8 cellular contexts compared by ENCODE assay signal in the genomic region with DNA sequence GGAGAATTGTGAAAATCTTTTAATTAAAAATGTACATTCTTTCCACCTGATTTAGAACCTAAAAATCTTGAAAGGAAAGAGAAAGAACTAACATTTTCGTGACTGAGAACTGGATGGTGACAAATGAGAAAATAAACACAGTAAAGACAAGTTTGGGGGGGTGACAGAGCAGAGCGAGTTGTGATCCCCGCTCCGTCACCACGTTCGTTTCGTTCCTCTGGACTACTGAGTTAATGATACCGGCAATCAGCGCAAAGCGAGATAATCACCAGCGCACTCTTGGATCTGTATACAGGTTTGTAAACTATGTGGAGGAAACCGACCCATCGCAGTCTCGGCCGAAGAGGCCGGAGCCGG. TPM values are rescaled to one million over a fixed set of nuclear protein-coding genes. Genes with fewer than 3 reads are reported as not detected.
DNase-seq lines count a peak whose midpoint lies in the region; ATAC-seq, FAIRE-seq and TF ChIP-seq lines count a peak whose summit lies in the region.

No MANE protein-coding gene starts in this region.

- H3K79me2 ChIP-seq in K562 (ENCODE audit: control insufficient read depth, insufficient read depth, low read length) = peaks cover 4% of the 10 kb centered on the region; the same call in 1 of the 3 replicates

- H3K4me1 Mint-ChIP-seq in activated naive CD4-positive, alpha-beta T cell treated with anti-CD3 and anti-CD28 coated beads, Interleukin-2, amount 50 U/mL, for 24 hours = peaks cover 35% of the 10 kb centered on the region

- under 1% methylated on average over 17 of the region's 17 CpGs for WGBS in K562 (ENCODE audit: insufficient coverage, low coverage, missing lambda C conversion rate)
- 7 to 12% methylated on average over 17 of the region's 17 CpGs for WGBS in lung, 2 donors
- 7% methylated on average over 17 of the region's 17 CpGs for WGBS in urinary bladder

- in situ Hi-C loops in K562 (cut with MboI) = no loop called here

- TF ChIP-seq CTCF in K562 (IDR thresholded peaks at IDR 0.05 in 2 of 3, conservative IDR thresholded peaks at IDR 0.05 in 1 of 3; ENCODE audit: insufficient read depth in 2 of 3, low read depth in 1 of 3, low read length in 3 of 3) (no peak), lung (IDR thresholded peaks at IDR 0.05; ENCODE audit: control extremely low read depth, extremely low read depth) (no peak)

- H3K4me3 ChIP-seq in K562 = peak overlapping the region; percentile 67
- H3K4me3 ChIP-seq in lung = peak overlapping the region; percentile 71
- peak overlapping the region; percentile 59 for H3K4me3 ChIP-seq in urinary bladder (ENCODE audit: low read depth, low read length)

- DNase-seq in activated naive CD4-positive, alpha-beta T cell treated with anti-CD3 and anti-CD28 coated beads, Interleukin-2, amount 50 U/mL, for 16 hours = no peak
- DNase-seq in K562 (ENCODE audit: extremely low read depth in 1 of 4, low spot score in 3 of 4) = no peak
- DNase-seq in lung (ENCODE audit: low spot score) = no peak
- DNase-seq in effector CD4-positive, alpha-beta T cell = no peak
- DNase-seq in ecto neural progenitor cell (ENCODE audit: low spot score) = no peak
- DNase-seq in mucosa of gallbladder (ENCODE audit: low spot score) = no peak

- CTCF ChIA-PET in K562 (lab: Yijun Ruan, JAX; ENCODE audit: low intra/inter-chr PET ratio) = no interaction called here

- ATAC-seq in K562 (peak; percentile 30), lung (ENCODE audit: insufficient read depth, low FRiP score) (no peak)

- H3K36me3 ChIP-seq in K562 (ENCODE audit: control insufficient read depth, insufficient read depth, low read length) (no peaks in the 10 kb centered on the region), lung (ENCODE audit: control insufficient read depth in 2 of 2, insufficient read depth in 2 of 2, low read length in 2 of 2) (no peaks in the 10 kb centered on the region), urinary bladder (ENCODE audit: insufficient read depth) (no peaks in the 10 kb centered on the region)

- H3K9ac ChIP-seq in K562 (ENCODE audit: insufficient read depth in 1 of 2, low read depth in 2 of 2, low read length in 2 of 2) = peak overlapping the region; percentile 94

- H3K27me3 ChIP-seq in K562 (ENCODE audit: control insufficient read depth in 2 of 2, insufficient read depth in 2 of 2, low read length in 2 of 2) = no peaks in the 10 kb centered on the region
- no peaks in the 10 kb centered on the region for H3K27me3 ChIP-seq in lung (ENCODE audit: control insufficient read depth, insufficient read depth)

- no peak for FAIRE-seq in K562 (lab: Jason Lieb, UNC)

- H3K27me3 Mint-ChIP-seq in activated naive CD4-positive, alpha-beta T cell treated with anti-CD3 and anti-CD28 coated beads, Interleukin-2, amount 50 U/mL, for 24 hours = peaks cover 2% of the 10 kb centered on the region

- no peaks in the 10 kb centered on the region for H3K9me1 ChIP-seq in K562 (ENCODE audit: control insufficient read depth, insufficient read depth, low read length)

- no peak for TF ChIP-seq RAD21 in K562 (CRISPR knock-in tag; conservative IDR thresholded peaks at IDR 0.05 in 1 of 2, IDR thresholded peaks at IDR 0.05 in 1 of 2)

- no peaks in the 10 kb centered on the region for H4K20me1 ChIP-seq in K562 (replicated peaks; ENCODE audit: control insufficient read depth, insufficient read depth, low read length)

- H3K27ac ChIP-seq in K562 (ENCODE audit: extremely low read depth, low read depth, low read length) (peak overlapping the region; percentile 97), lung (ENCODE audit: low read depth in 1 of 2, low read length in 1 of 2) (peak overlapping the region; percentile 97 to 99), urinary bladder (ENCODE audit: low read depth) (peak overlapping the region; percentile 100)

- H3K4me3 Mint-ChIP-seq in activated naive CD4-positive, alpha-beta T cell treated with anti-CD3 and anti-CD28 coated beads, Interleukin-2, amount 50 U/mL, for 24 hours = peak overlapping the region; percentile 98

- H3K36me3 Mint-ChIP-seq in activated naive CD4-positive, alpha-beta T cell treated with anti-CD3 and anti-CD28 coated beads, Interleukin-2, amount 50 U/mL, for 24 hours = peaks cover 7% of the 10 kb centered on the region

- TF ChIP-seq EP300 in K562 (IDR thresholded peaks at IDR 0.05; ENCODE audit: low read length) = no peak

- no peak for TF ChIP-seq POLR2A in K562 (conservative IDR thresholded peaks at IDR 0.05)

- peaks cover 8% of the 10 kb centered on the region for H3K9me3 Mint-ChIP-seq in activated naive CD4-positive, alpha-beta T cell treated with anti-CD3 and anti-CD28 coated beads, Interleukin-2, amount 50 U/mL, for 24 hours

- intact Hi-C loops in K562 (cut with micrococcal nuclease) = loop anchor here (1.0 kb wide), 1 partner anchor 29 kb away; no protein-coding TSS in a partner anchor

- POLR2A ChIA-PET in K562 (lab: Yijun Ruan, JAX) = no interaction called here

- H2AFZ ChIP-seq in K562 (ENCODE audit: low read depth, low read length) = peak overlapping the region; percentile 96

- H3K9me3 ChIP-seq in K562 (replicated peaks; ENCODE audit: control insufficient read depth, insufficient read depth, low read depth, low read length) = no peaks in the 10 kb centered on the region
- peaks cover 0 to 2% of the 10 kb centered on the region in 2 donors for H3K9me3 ChIP-seq in lung (ENCODE audit: control insufficient read depth in 2 of 2, insufficient read depth in 1 of 2, low read length in 1 of 2)

- peaks cover 10 to 16% of the 10 kb centered on the region in 2 experiments; a peak in 4 of 5 replicates for H3K4me1 ChIP-seq in K562 (replicated peaks in 1 of 2; ENCODE audit: control insufficient read depth in 2 of 2, insufficient read depth in 2 of 2, low read length in 2 of 2)
- no peaks in the 10 kb centered on the region for H3K4me1 ChIP-seq in lung (ENCODE audit: control insufficient read depth in 2 of 2, insufficient read depth in 2 of 2, low read length in 2 of 2)
- no peaks in the 10 kb centered on the region for H3K4me1 ChIP-seq in urinary bladder (ENCODE audit: insufficient read depth)

- peak overlapping the region; percentile 99 for H3K27ac Mint-ChIP-seq in activated naive CD4-positive, alpha-beta T cell treated with anti-CD3 and anti-CD28 coated beads, Interleukin-2, amount 50 U/mL, for 24 hours

- peak overlapping the region; percentile 94 for H3K4me2 ChIP-seq in K562 (ENCODE audit: insufficient read depth, low read length)

- TSS peak; percentile 95 for BruUV-seq in K562 (replicated peaks; lab: Mats Ljungman, UMichigan)

TF ChIP-seq in K562, 482 proteins besides CTCF, POLR2A, EP300 and RAD21 (continues in another document):
- no peak for TF ChIP-seq KDM4B (IDR thresholded peaks at IDR 0.05; ENCODE audit: borderline replicate concordance in 2 of 2, low read depth in 1 of 2)
- no peak for TF ChIP-seq ZNF165 (CRISPR knock-in tag; IDR thresholded peaks at IDR 0.05; ENCODE audit: borderline replicate concordance)
- no peak for TF ChIP-seq ATF1 (CRISPR knock-in tag; IDR thresholded peaks at IDR 0.05)
- no peak for TF ChIP-seq ATF1 (tag; IDR thresholded peaks at IDR 0.05)
- no peak for TF ChIP-seq RUNX1 (IDR thresholded peaks at IDR 0.05; ENCODE audit: low read depth)
- no peak for TF ChIP-seq KHSRP (IDR thresholded peaks at IDR 0.05)
- TF ChIP-seq, protein P1, sequence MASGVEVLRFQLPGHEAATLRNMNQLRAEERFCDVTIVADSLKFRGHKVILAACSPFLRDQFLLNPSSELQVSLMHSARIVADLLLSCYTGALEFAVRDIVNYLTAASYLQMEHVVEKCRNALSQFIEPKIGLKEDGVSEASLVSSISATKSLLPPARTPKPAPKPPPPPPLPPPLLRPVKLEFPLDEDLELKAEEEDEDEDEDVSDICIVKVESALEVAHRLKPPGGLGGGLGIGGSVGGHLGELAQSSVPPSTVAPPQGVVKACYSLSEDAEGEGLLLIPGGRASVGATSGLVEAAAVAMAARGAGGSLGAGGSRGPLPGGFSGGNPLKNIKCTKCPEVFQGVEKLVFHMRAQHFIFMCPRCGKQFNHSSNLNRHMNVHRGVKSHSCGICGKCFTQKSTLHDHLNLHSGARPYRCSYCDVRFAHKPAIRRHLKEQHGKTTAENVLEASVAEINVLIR (CRISPR knock-in tag; IDR thresholded peaks at IDR 0.05) = no peak; the same call in 1 of the 2 replicates
- TF ChIP-seq SNRNP70 (optimal IDR thresholded peaks at IDR 0.05; ENCODE audit: low read depth, low read length) = no peak
- TF ChIP-seq MAFK (IDR thresholded peaks at IDR 0.05; ENCODE audit: low read length) = no peak
- no peak for TF ChIP-seq PRPF4 (IDR thresholded peaks at IDR 0.05; ENCODE audit: insufficient read depth, low read depth, low read length, poor library complexity, severe bottlenecking)
- TF ChIP-seq CBFA2T3 (IDR thresholded peaks at IDR 0.05) = no peak

RNA-seq across cellular contexts. Expression of a gene that starts 31.2 kb away (rescaled TPM):
- total RNA-seq in K562 (2011; cell fraction: chromatin; rRNA removed; ENCODE audit: low replicate concordance) = not detected in 2 replicates
- not detected in 2 replicates for total RNA-seq in K562 (2011; cell fraction: nucleolus; rRNA removed)
- not detected in 2 replicates for total RNA-seq in K562 (2011; cell fraction: nucleoplasm; rRNA removed)
- not detected in 2 replicates for total RNA-seq in K562 (2014; rRNA removed)
- total RNA-seq in K562 (2014; rRNA removed; fragmentation: Illumina TruSeq; extraction: Trizol) = not detected in 2 replicates
- not detected in 2 replicates for total RNA-seq in K562 (2015; rRNA removed; fragmentation: Illumina TruSeq; extraction: Trizol)
- not detected in 2 replicates for total RNA-seq in K562 (2021)
- not detected in 2 replicates for polyA plus RNA-seq in K562 (2011; rRNA removed)
- polyA plus RNA-seq in K562 (2011; cell fraction: cytosol; rRNA removed) = not detected in 2 replicates
- polyA plus RNA-seq in K562 (2011; cell fraction: nucleus; rRNA removed) = not detected in 2 replicates
- not detected in 2 replicates for polyA plus RNA-seq in K562 (2012)
- not detected in 2 replicates for polyA plus RNA-seq in K562 (2014; fragmentation: Illumina TruSeq; extraction: Trizol)
- not detected for polyA plus RNA-seq in K562 (2014; fragmentation: Nextera tagmentation; extraction: Ambion mirVana)
- not detected in 2 replicates for polyA plus RNA-seq in K562 (2014; rRNA removed)
- polyA minus RNA-seq in K562 (2011; rRNA and poly(A)+ RNA removed) = not detected in 2 replicates
- not detected in 2 replicates for polyA minus RNA-seq in K562 (2011; cell fraction: cytosol; rRNA and poly(A)+ RNA removed)
- not detected in 2 replicates for polyA minus RNA-seq in K562 (2011; cell fraction: nucleus; rRNA and poly(A)+ RNA removed)
- total RNA-seq in lung = 10 to 100 TPM in 1 of 2 donors, 1 to 10 TPM in 1; 6.5 to 25.1 TPM
- 10 to 100 TPM; 21.2 to 23.9 TPM for polyA plus RNA-seq in lung
- not detected for total RNA-seq in urinary bladder
- not detected for polyA plus RNA-seq in urinary bladder
- total RNA-seq in mucosa of gallbladder = not detected
